In genomic region chr14:64577211-64577610, GRCh38 we compare ENCODE assay signal across 31 cellular contexts. TPM values are rescaled to one million over a fixed set of nuclear protein-coding genes. Genes with fewer than 3 reads are reported as not detected.
"Had no signal": no experiment of that assay in that cellular context is flagged by ENCODE, and none has a peak within 500 bp of the region (broad histone marks: within the 10 kb centered on the region; RNA-seq: fewer than 3 reads in every experiment).

No MANE protein-coding gene starts in this region.

- H3K27ac ChIP-seq: brain microvascular endothelial cell, coronary artery, epithelial cell of prostate, esophagus squamous epithelium, gastroesophageal sphincter, heart right ventricle, VCaP had no signal

- H3K36me3 ChIP-seq: brain microvascular endothelial cell, esophagus squamous epithelium, gastroesophageal sphincter, heart right ventricle had no signal

- H3K4me3 ChIP-seq: coronary artery, dorsolateral prefrontal cortex, esophagus squamous epithelium, gastroesophageal sphincter, heart right ventricle had no signal

- H3K4me3 Mint-ChIP-seq: activated B cell treated with CpG ODN at 0.5 μM for 24 hours; activated CD4-positive, alpha-beta memory T cell treated with anti-CD3 and anti-CD28 coated beads for 36 hours; activated naive CD8-positive, alpha-beta T cell; activated T-cell treated with anti-CD3 and anti-CD28 coated beads, Interleukin-2, amount 50 U/mL, for 4 hours; activated T-helper 17 cell treated with anti-CD3 and anti-CD28 coated beads, Interleukin-2, amount 50 U/mL, for 72 hours; central memory CD8-positive, alpha-beta T cell; dendritic cell treated with granulocyte-macrophage colony-stimulating factor and Interleukin-4, amounts not matched to agents 40 ng/mL and 50 ng/mL, for 4 days had no signal

- H3K9me3 Mint-ChIP-seq: activated B cell treated with CpG ODN at 0.5 μM for 24 hours; activated CD4-positive, alpha-beta memory T cell treated with anti-CD3 and anti-CD28 coated beads for 36 hours; activated T-cell treated with anti-CD3 and anti-CD28 coated beads, Interleukin-2, amount 50 U/mL, for 4 hours; activated T-helper 17 cell treated with anti-CD3 and anti-CD28 coated beads, Interleukin-2, amount 50 U/mL, for 72 hours; central memory CD8-positive, alpha-beta T cell; dendritic cell treated with granulocyte-macrophage colony-stimulating factor and Interleukin-4, amounts not matched to agents 40 ng/mL and 50 ng/mL, for 4 days had no signal

- FAIRE-seq: astrocyte, endometrium, endothelial cell of umbilical vein had no signal

- H3K36me3 Mint-ChIP-seq: activated CD4-positive, alpha-beta memory T cell treated with anti-CD3 and anti-CD28 coated beads for 36 hours; activated naive CD8-positive, alpha-beta T cell had no signal

- H3K27me3 Mint-ChIP-seq: activated B cell treated with CpG ODN at 0.5 μM for 24 hours; activated CD4-positive, alpha-beta memory T cell treated with anti-CD3 and anti-CD28 coated beads for 36 hours; activated naive CD8-positive, alpha-beta T cell; activated T-helper 17 cell treated with anti-CD3 and anti-CD28 coated beads, Interleukin-2, amount 50 U/mL, for 72 hours; central memory CD8-positive, alpha-beta T cell; dendritic cell treated with granulocyte-macrophage colony-stimulating factor and Interleukin-4, amounts not matched to agents 40 ng/mL and 50 ng/mL, for 4 days had no signal

- H3K9me3 ChIP-seq: esophagus squamous epithelium, gastroesophageal sphincter, heart right ventricle had no signal

- ATAC-seq: activated CD4-positive, CD25-positive, alpha-beta regulatory T cell treated with anti-CD3 and anti-CD28 coated beads, Interleukin-2, amount 50 U/mL, for 24 hours; activated T-cell treated with anti-CD3 and anti-CD28 coated beads, Interleukin-2, amount 50 U/mL, for 4 hours; activated T-helper 17 cell treated with anti-CD3 and anti-CD28 coated beads, Interleukin-2, amount 50 U/mL, for 72 hours; gastroesophageal sphincter; heart right ventricle had no signal

- H3K27me3 ChIP-seq: brain microvascular endothelial cell, dorsolateral prefrontal cortex, esophagus squamous epithelium, gastroesophageal sphincter, heart right ventricle had no signal

- H3K27ac Mint-ChIP-seq: activated B cell treated with CpG ODN at 0.5 μM for 24 hours; activated CD4-positive, alpha-beta memory T cell treated with anti-CD3 and anti-CD28 coated beads for 36 hours; activated naive CD8-positive, alpha-beta T cell; activated T-helper 17 cell treated with anti-CD3 and anti-CD28 coated beads, Interleukin-2, amount 50 U/mL, for 72 hours; dendritic cell treated with granulocyte-macrophage colony-stimulating factor and Interleukin-4, amounts not matched to agents 40 ng/mL and 50 ng/mL, for 4 days had no signal

- DNase-seq: activated B cell treated with CpG ODN at 0.5 μM for 24 hours; activated CD4-positive, alpha-beta memory T cell treated with anti-CD3 and anti-CD28 coated beads for 36 hours; activated CD4-positive, alpha-beta T cell treated with anti-CD3 and anti-CD28 coated beads for 48 hours; activated CD8-positive, alpha-beta memory T cell treated with anti-CD3 and anti-CD28 coated beads for 24 hours; activated effector memory CD4-positive, alpha-beta T cell treated with Interleukin-2 at 50 U/mL for 16 hours; activated gamma-delta T cell treated with Interleukin-2 at 50 U/mL for 16 hours; activated naive CD4-positive, alpha-beta T cell treated with anti-CD3 and anti-CD28 coated beads, Interleukin-2, amount 50 U/mL, for 16 hours; activated naive CD4-positive, alpha-beta T cell treated with Interleukin-2 at 50 U/mL for 16 hours; activated T-cell treated with anti-CD3 and anti-CD28 coated beads, Interleukin-2, amount 50 U/mL, for 4 hours; amniotic stem cell; anterior cingulate cortex; brain microvascular endothelial cell; dorsolateral prefrontal cortex; esophagus squamous epithelium; foreskin melanocyte; heart right ventricle; T-helper 1 cell; T-helper 2 cell had no signal

- H3K4me1 Mint-ChIP-seq: activated B cell treated with CpG ODN at 0.5 μM for 24 hours; activated T-helper 17 cell treated with anti-CD3 and anti-CD28 coated beads, Interleukin-2, amount 50 U/mL, for 72 hours; central memory CD8-positive, alpha-beta T cell had no signal

RNA-seq across cellular contexts. Expression of gene PPP1R36, which starts 27.4 kb away (rescaled TPM):
- total RNA-seq: activated B cell treated with CpG ODN at 0.5 μM for 24 hours; activated T-cell treated with anti-CD3 and anti-CD28 coated beads, Interleukin-2, amount 50 U/mL, for 4 hours; activated T-helper 17 cell treated with anti-CD3 and anti-CD28 coated beads, Interleukin-2, amount 50 U/mL, for 72 hours; glomerular endothelial cell had no signal
